Comparison of ENCODE assay signal across 1 cellular context in genomic region chr19:1149259-1150045, GRCh38.
TF ChIP-seq lines count a peak whose summit lies in the region.

No MANE protein-coding gene starts in this region.

TF ChIP-seq in H1, 55 proteins besides CTCF, POLR2A, EP300 and RAD21:
- no peak for TF ChIP-seq KDM5A (IDR thresholded peaks at IDR 0.05; ENCODE audit: low read length)
- no peak for TF ChIP-seq MAX (IDR thresholded peaks at IDR 0.05)
- no peak for TF ChIP-seq POLR2AphosphoS5 (IDR thresholded peaks at IDR 0.05; ENCODE audit: low read depth, low read length)
- no peak for TF ChIP-seq HDAC2 (IDR thresholded peaks at IDR 0.05; ENCODE audit: borderline replicate concordance in 1 of 2, low read depth in 2 of 2, low read length in 2 of 2)
- TF ChIP-seq RBBP5 (IDR thresholded peaks at IDR 0.05; ENCODE audit: borderline replicate concordance, low read depth, low read length), result no peak
- TF ChIP-seq CHD1 (IDR thresholded peaks at IDR 0.05; ENCODE audit: low read depth, low read length), result no peak
- no peak for TF ChIP-seq TEAD4 (IDR thresholded peaks at IDR 0.05; ENCODE audit: low read depth, low read length)
- TF ChIP-seq ZNF274 (IDR thresholded peaks at IDR 0.05; ENCODE audit: borderline replicate concordance, extremely low read depth, low read length), result no peak
- no peak for TF ChIP-seq NANOG (IDR thresholded peaks at IDR 0.05; ENCODE audit: insufficient read depth, low read depth, low read length, poor library complexity, severe bottlenecking)
- TF ChIP-seq CBX5 (IDR thresholded peaks at IDR 0.05; ENCODE audit: low read depth, low read length), result no peak
- TF ChIP-seq RNF2 (IDR thresholded peaks at IDR 0.05; ENCODE audit: borderline replicate concordance, low read depth, low read length, missing control alignments, poor library complexity, severe bottlenecking), result no peak
- TF ChIP-seq BRCA1 (IDR thresholded peaks at IDR 0.05; ENCODE audit: low read depth, low read length), result no peak
- no peak for TF ChIP-seq ATF3 (IDR thresholded peaks at IDR 0.05; ENCODE audit: insufficient read depth, low read depth, low read length)
- TF ChIP-seq CEBPB (IDR thresholded peaks at IDR 0.05; ENCODE audit: low read depth, low read length), result no peak
- TF ChIP-seq TAF7 (optimal IDR thresholded peaks at IDR 0.05; ENCODE audit: borderline replicate concordance, low read depth, low read length), result no peak
- TF ChIP-seq SIX5 (IDR thresholded peaks at IDR 0.05; ENCODE audit: low read depth, low read length), result no peak
- no peak for TF ChIP-seq ASH2L (IDR thresholded peaks at IDR 0.05; ENCODE audit: low read length)
